8 cellular contexts compared by ENCODE assay signal in genomic region chr11:134139873-134140331, GRCh38.
DNase-seq lines count a peak whose midpoint lies in the region; ATAC-seq, FAIRE-seq and TF ChIP-seq lines count a peak whose summit lies in the region.

No MANE protein-coding gene starts in this region.

- DNase-seq in 8988T (peak; percentile 57), GM10248 (ENCODE audit: extremely low spot score) (peak; percentile 69), NCI-H82 (lab: John Stamatoyannopoulos, UW) (peak; percentile 79), frontal cortex (ENCODE audit: low spot score in 2 of 2) (peak; percentile 54 to 72), non-pigmented ciliary epithelial cell (ENCODE audit: low read depth) (peak; percentile 62), DMS153 treated with DMSO at 0.1 percent for 48 hours (lab: John Stamatoyannopoulos, UW; ENCODE audit: unreplicated experiment) (no peak)
- DNase-seq in activated naive CD4-positive, alpha-beta T cell treated with Interleukin-2 at 50 U/mL for 16 hours = peak; percentile 36

- POLR2A ChIA-PET in GM10248 (lab: Yijun Ruan, JAX) = no interaction called here

- ATAC-seq in HG03342 (IDR thresholded peaks at IDR 0.05; ENCODE audit: unreplicated experiment) = peak; percentile 57

- peak; percentile 71 for FAIRE-seq in frontal cortex (lab: Jason Lieb, UNC)

- TF ChIP-seq CTCF in GM10248 (IDR thresholded peaks at IDR 0.05; ENCODE audit: control extremely low read depth, extremely low read depth, low read depth, missing control alignments) = peak; percentile 64

- CTCF ChIA-PET in GM10248 (lab: Yijun Ruan, JAX) = interaction anchor here (0.9 to 1.4 kb wide), 6 partner anchors 9 to 212 kb away, joined by 3 to 7 read pairs (median 4); no protein-coding TSS in a partner anchor
